In the genomic region with DNA sequence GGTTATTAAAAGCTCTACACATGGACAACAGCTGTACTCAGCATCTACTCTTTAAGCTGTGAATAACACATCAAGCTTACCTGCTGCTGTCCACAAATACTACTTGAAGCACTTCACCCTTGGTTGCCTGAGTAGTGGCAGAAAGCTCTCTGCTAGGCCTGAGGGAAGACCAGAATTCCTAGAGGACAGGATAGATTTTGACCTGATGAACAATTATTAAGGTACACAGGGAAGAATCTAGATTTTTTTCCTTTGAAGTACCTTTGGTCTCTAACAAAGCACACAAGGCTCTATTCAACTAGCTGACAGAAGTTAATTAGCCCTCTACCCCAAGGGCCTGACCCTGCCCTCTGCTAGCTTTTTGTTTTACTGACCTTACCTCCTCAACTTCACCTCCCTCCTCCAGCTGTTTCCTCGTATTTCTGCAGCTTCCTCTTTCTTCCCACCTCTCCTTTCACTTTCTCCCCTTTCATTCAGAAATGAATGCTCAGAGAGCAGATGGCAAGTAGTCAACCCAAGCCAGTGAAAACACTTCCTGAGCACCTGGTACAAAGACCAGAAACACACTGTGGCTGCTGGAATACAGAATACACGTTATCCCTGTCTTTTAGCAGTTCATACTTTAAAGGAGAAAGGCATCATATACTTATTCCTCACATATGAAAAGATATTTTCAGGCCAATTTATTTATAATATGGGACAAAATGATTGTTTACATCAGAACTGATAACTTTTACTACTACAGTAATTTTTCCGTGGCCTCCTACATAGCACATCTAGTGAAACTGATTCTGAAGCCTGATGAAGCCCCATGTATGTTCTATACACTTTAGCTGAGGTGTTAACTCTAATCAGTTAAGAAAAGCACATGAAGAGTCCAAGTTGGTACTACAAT, we compare ENCODE assay signal across 9 cellular contexts. TPM values are rescaled to one million over a fixed set of nuclear protein-coding genes. Genes with fewer than 3 reads are reported as not detected.
A peak's percentile ranks its signal among the peaks of the same experiment; 100 is the strongest.
DNase-seq lines count a peak whose midpoint lies in the region; ATAC-seq and TF ChIP-seq lines count a peak whose summit lies in the region.
"Had no signal": no experiment of that assay in that cellular context is flagged by ENCODE, and none has a peak within 500 bp of the region (broad histone marks: within the 10 kb centered on the region; RNA-seq: fewer than 3 reads in every experiment).

No MANE protein-coding gene starts in this region.

- peak overlapping the region; percentile 8 for H3K4me2 ChIP-seq in neural progenitor cell

- H3K27ac ChIP-seq in neural progenitor cell = peak overlapping the region; percentile 30
- H3K27ac ChIP-seq: lower lobe of right lung had no signal

- H4K20me1 ChIP-seq in neural progenitor cell (ENCODE audit: low read depth) = peaks cover 47% of the 10 kb centered on the region

- H3K36me3 ChIP-seq in neural progenitor cell = peaks cover 1% of the 10 kb centered on the region

- TF ChIP-seq CTCF in neural progenitor cell (IDR thresholded peaks at IDR 0.05) = no peak

- peaks cover 3% of the 10 kb centered on the region for H3K79me2 ChIP-seq in neural progenitor cell (ENCODE audit: low read depth)

- no peaks in the 10 kb centered on the region for H3K27me3 Mint-ChIP-seq in activated T-helper 17 cell treated with anti-CD3 and anti-CD28 coated beads, Interleukin-2, amount 50 U/mL, for 72 hours
- H3K27me3 Mint-ChIP-seq in neural progenitor cell (ENCODE audit: insufficient read depth, low read depth) = no peaks in the 10 kb centered on the region

- no peaks in the 10 kb centered on the region for H3K9me3 ChIP-seq in neural progenitor cell (ENCODE audit: low read depth)
- H3K9me3 ChIP-seq: lower lobe of right lung had no signal

- H3K4me3 ChIP-seq in neural progenitor cell = no peak overlapping the region
- H3K4me3 ChIP-seq: lower lobe of right lung had no signal

- no peaks in the 10 kb centered on the region for H3K27me3 ChIP-seq in neural progenitor cell

- H3K4me1 ChIP-seq in neural progenitor cell = peaks cover 54% of the 10 kb centered on the region

- ATAC-seq in activated T-helper 17 cell treated with anti-CD3 and anti-CD28 coated beads, Interleukin-2, amount 50 U/mL, for 72 hours (replicated peaks) = no peak
- ATAC-seq in GM18873 (IDR thresholded peaks at IDR 0.05; ENCODE audit: low FRiP score, unreplicated experiment) = no peak
- ATAC-seq in HG02610 (IDR thresholded peaks at IDR 0.05; ENCODE audit: unreplicated experiment) = no peak
- no peak for ATAC-seq in GM21723 (IDR thresholded peaks at IDR 0.05; ENCODE audit: unreplicated experiment)

- H3K27ac Mint-ChIP-seq in activated T-helper 17 cell treated with anti-CD3 and anti-CD28 coated beads, Interleukin-2, amount 50 U/mL, for 72 hours = peak overlapping the region; percentile 14
- peak overlapping the region; percentile 86 for H3K27ac Mint-ChIP-seq in neural progenitor cell

- no peak overlapping the region for H3K4me3 Mint-ChIP-seq in activated T-helper 17 cell treated with anti-CD3 and anti-CD28 coated beads, Interleukin-2, amount 50 U/mL, for 72 hours
- H3K4me3 Mint-ChIP-seq in neural progenitor cell = peak overlapping the region; percentile 16

- peak; percentile 52 for DNase-seq in NCI-H1694 treated with DMSO at 0.1 percent for 48 hours (lab: John Stamatoyannopoulos, UW)
- DNase-seq in neural progenitor cell (ENCODE audit: low spot score) = peak; percentile 61
- no peak for DNase-seq in NCI-H226
- DNase-seq: lower lobe of right lung had no signal

- peaks cover 96% of the 10 kb centered on the region for H3F3A ChIP-seq in neural progenitor cell (ENCODE audit: low read depth)

- TF ChIP-seq POLR2A in GM19099 (IDR thresholded peaks at IDR 0.05; ENCODE audit: extremely low read depth, insufficient read length, low read depth) = peak; percentile 14

- H3K4me1 Mint-ChIP-seq in activated T-helper 17 cell treated with anti-CD3 and anti-CD28 coated beads, Interleukin-2, amount 50 U/mL, for 72 hours = peaks cover 12% of the 10 kb centered on the region
- peaks cover 70% of the 10 kb centered on the region for H3K4me1 Mint-ChIP-seq in neural progenitor cell

- H3K9ac ChIP-seq in neural progenitor cell = no peak overlapping the region

- peaks cover 42% of the 10 kb centered on the region for H3K36me3 Mint-ChIP-seq in activated T-helper 17 cell treated with anti-CD3 and anti-CD28 coated beads, Interleukin-2, amount 50 U/mL, for 72 hours (ENCODE audit: low read depth)
- peaks cover 7% of the 10 kb centered on the region for H3K36me3 Mint-ChIP-seq in neural progenitor cell

- H2AFZ ChIP-seq in neural progenitor cell (replicated peaks) = no peak overlapping the region

- no peaks in the 10 kb centered on the region for H3K9me3 Mint-ChIP-seq in activated T-helper 17 cell treated with anti-CD3 and anti-CD28 coated beads, Interleukin-2, amount 50 U/mL, for 72 hours
- no peaks in the 10 kb centered on the region for H3K9me3 Mint-ChIP-seq in neural progenitor cell

RNA-seq across cellular contexts. Expression of gene VEZF1, which starts 5.7 kb away (rescaled TPM):
- 10 to 100 TPM; 21.4 to 29.6 TPM for total RNA-seq in activated T-helper 17 cell treated with anti-CD3 and anti-CD28 coated beads, Interleukin-2, amount 50 U/mL, for 72 hours
- total RNA-seq in neural progenitor cell (ENCODE audit: low replicate concordance) = 90.4 and 103 TPM in 2 replicates

RNA-seq across cellular contexts. Expression of gene SRSF1, which starts 13.3 kb away (rescaled TPM):
- 100 to 1,000 TPM; 276 to 391 TPM for total RNA-seq in activated T-helper 17 cell treated with anti-CD3 and anti-CD28 coated beads, Interleukin-2, amount 50 U/mL, for 72 hours
- total RNA-seq in neural progenitor cell (ENCODE audit: low replicate concordance) = 436 and 556 TPM in 2 replicates

RNA-seq across cellular contexts. Expression of gene CUEDC1, which starts 38.5 kb away (rescaled TPM):
- under 1 TPM; 0.15 to 0.56 TPM for total RNA-seq in activated T-helper 17 cell treated with anti-CD3 and anti-CD28 coated beads, Interleukin-2, amount 50 U/mL, for 72 hours
- 8.8 and 14.7 TPM in 2 replicates for total RNA-seq in neural progenitor cell (ENCODE audit: low replicate concordance)
